In genomic region chr16:2022723-2023097, GRCh38 we compare ENCODE assay signal across 2 cellular contexts.
TF ChIP-seq lines count a peak whose summit lies in the region.

No MANE protein-coding gene starts in this region.

TF ChIP-seq in HEK293, 187 proteins besides CTCF, POLR2A, EP300 and RAD21 (continued from another document):
- TF ChIP-seq ZNF398 (tag by site-specific recombination; IDR thresholded peaks at IDR 0.05) (peak; percentile 81), ZNF600 (tag by site-specific recombination; IDR thresholded peaks at IDR 0.05) (peak; percentile 76), ZSCAN16 (tag by site-specific recombination; IDR thresholded peaks at IDR 0.05) (no peak), GLIS2 (tag by site-specific recombination; IDR thresholded peaks at IDR 0.05) (peak; percentile 10; the same call in 1 of the 2 replicates), ZNF341 (tag by site-specific recombination; IDR thresholded peaks at IDR 0.05; ENCODE audit: low read depth) (0 out of 2 replicates have a peak, but pooled peaks have one; percentile 44), ZNF184 (tag by site-specific recombination; IDR thresholded peaks at IDR 0.05) (no peak), ZNF529 (tag by site-specific recombination; IDR thresholded peaks at IDR 0.05; ENCODE audit: insufficient replicate concordance) (no peak), ZNF585B (tag by site-specific recombination; IDR thresholded peaks at IDR 0.05) (no peak), ZNF626 (tag by site-specific recombination; IDR thresholded peaks at IDR 0.05) (no peak), KLF8 (tag by site-specific recombination; IDR thresholded peaks at IDR 0.05) (no peak), EGR2 (tag by site-specific recombination; IDR thresholded peaks at IDR 0.05; ENCODE audit: low read depth) (peak; percentile 56), ZNF548 (tag by site-specific recombination; IDR thresholded peaks at IDR 0.05) (no peak), ZNF791 (tag by site-specific recombination; IDR thresholded peaks at IDR 0.05) (no peak), ZFP69B (tag by site-specific recombination; IDR thresholded peaks at IDR 0.05) (no peak), ZNF140 (tag by site-specific recombination; IDR thresholded peaks at IDR 0.05) (no peak), ZFHX2 (tag by site-specific recombination; conservative IDR thresholded peaks at IDR 0.05) (0 out of 2 replicates have a peak, but pooled peaks have one; percentile 10), ZNF473 (tag by site-specific recombination; IDR thresholded peaks at IDR 0.05) (no peak)
- TF ChIP-seq, protein P1, sequence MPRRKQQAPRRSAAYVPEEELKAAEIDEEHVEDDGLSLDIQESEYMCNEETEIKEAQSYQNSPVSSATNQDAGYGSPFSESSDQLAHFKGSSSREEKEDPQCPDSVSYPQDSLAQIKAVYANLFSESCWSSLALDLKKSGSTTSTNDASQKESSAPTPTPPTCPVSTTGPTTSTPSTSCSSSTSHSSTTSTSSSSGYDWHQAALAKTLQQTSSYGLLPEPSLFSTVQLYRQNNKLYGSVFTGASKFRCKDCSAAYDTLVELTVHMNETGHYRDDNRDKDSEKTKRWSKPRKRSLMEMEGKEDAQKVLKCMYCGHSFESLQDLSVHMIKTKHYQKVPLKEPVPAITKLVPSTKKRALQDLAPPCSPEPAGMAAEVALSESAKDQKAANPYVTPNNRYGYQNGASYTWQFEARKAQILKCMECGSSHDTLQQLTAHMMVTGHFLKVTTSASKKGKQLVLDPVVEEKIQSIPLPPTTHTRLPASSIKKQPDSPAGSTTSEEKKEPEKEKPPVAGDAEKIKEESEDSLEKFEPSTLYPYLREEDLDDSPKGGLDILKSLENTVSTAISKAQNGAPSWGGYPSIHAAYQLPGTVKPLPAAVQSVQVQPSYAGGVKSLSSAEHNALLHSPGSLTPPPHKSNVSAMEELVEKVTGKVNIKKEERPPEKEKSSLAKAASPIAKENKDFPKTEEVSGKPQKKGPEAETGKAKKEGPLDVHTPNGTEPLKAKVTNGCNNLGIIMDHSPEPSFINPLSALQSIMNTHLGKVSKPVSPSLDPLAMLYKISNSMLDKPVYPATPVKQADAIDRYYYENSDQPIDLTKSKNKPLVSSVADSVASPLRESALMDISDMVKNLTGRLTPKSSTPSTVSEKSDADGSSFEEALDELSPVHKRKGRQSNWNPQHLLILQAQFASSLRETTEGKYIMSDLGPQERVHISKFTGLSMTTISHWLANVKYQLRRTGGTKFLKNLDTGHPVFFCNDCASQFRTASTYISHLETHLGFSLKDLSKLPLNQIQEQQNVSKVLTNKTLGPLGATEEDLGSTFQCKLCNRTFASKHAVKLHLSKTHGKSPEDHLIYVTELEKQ (tag by site-specific recombination; IDR thresholded peaks at IDR 0.05; ENCODE audit: borderline replicate concordance): no peak

TF ChIP-seq in WTC11, 78 proteins besides CTCF, POLR2A, EP300 and RAD21 (continued from another document):
- TF ChIP-seq, protein P2, sequence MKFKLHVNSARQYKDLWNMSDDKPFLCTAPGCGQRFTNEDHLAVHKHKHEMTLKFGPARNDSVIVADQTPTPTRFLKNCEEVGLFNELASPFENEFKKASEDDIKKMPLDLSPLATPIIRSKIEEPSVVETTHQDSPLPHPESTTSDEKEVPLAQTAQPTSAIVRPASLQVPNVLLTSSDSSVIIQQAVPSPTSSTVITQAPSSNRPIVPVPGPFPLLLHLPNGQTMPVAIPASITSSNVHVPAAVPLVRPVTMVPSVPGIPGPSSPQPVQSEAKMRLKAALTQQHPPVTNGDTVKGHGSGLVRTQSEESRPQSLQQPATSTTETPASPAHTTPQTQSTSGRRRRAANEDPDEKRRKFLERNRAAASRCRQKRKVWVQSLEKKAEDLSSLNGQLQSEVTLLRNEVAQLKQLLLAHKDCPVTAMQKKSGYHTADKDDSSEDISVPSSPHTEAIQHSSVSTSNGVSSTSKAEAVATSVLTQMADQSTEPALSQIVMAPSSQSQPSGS (CRISPR knock-in tag; IDR thresholded peaks at IDR 0.05; ENCODE audit: borderline replicate concordance, low read depth): no peak
- TF ChIP-seq, protein P3, sequence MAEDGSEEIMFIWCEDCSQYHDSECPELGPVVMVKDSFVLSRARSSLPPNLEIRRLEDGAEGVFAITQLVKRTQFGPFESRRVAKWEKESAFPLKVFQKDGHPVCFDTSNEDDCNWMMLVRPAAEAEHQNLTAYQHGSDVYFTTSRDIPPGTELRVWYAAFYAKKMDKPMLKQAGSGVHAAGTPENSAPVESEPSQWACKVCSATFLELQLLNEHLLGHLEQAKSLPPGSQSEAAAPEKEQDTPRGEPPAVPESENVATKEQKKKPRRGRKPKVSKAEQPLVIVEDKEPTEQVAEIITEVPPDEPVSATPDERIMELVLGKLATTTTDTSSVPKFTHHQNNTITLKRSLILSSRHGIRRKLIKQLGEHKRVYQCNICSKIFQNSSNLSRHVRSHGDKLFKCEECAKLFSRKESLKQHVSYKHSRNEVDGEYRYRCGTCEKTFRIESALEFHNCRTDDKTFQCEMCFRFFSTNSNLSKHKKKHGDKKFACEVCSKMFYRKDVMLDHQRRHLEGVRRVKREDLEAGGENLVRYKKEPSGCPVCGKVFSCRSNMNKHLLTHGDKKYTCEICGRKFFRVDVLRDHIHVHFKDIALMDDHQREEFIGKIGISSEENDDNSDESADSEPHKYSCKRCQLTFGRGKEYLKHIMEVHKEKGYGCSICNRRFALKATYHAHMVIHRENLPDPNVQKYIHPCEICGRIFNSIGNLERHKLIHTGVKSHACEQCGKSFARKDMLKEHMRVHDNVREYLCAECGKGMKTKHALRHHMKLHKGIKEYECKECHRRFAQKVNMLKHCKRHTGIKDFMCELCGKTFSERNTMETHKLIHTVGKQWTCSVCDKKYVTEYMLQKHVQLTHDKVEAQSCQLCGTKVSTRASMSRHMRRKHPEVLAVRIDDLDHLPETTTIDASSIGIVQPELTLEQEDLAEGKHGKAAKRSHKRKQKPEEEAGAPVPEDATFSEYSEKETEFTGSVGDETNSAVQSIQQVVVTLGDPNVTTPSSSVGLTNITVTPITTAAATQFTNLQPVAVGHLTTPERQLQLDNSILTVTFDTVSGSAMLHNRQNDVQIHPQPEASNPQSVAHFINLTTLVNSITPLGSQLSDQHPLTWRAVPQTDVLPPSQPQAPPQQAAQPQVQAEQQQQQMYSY (CRISPR knock-in tag; IDR thresholded peaks at IDR 0.05): no peak
- TF ChIP-seq, protein P4, sequence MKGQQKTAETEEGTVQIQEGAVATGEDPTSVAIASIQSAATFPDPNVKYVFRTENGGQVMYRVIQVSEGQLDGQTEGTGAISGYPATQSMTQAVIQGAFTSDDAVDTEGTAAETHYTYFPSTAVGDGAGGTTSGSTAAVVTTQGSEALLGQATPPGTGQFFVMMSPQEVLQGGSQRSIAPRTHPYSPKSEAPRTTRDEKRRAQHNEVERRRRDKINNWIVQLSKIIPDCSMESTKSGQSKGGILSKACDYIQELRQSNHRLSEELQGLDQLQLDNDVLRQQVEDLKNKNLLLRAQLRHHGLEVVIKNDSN (CRISPR knock-in tag; IDR thresholded peaks at IDR 0.05): no peak
- TF ChIP-seq JUN (CRISPR knock-in tag; IDR thresholded peaks at IDR 0.05): no peak
- TF ChIP-seq, protein P5, sequence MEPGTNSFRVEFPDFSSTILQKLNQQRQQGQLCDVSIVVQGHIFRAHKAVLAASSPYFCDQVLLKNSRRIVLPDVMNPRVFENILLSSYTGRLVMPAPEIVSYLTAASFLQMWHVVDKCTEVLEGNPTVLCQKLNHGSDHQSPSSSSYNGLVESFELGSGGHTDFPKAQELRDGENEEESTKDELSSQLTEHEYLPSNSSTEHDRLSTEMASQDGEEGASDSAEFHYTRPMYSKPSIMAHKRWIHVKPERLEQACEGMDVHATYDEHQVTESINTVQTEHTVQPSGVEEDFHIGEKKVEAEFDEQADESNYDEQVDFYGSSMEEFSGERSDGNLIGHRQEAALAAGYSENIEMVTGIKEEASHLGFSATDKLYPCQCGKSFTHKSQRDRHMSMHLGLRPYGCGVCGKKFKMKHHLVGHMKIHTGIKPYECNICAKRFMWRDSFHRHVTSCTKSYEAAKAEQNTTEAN (CRISPR knock-in tag; IDR thresholded peaks at IDR 0.05): no peak
- TF ChIP-seq, protein P6, sequence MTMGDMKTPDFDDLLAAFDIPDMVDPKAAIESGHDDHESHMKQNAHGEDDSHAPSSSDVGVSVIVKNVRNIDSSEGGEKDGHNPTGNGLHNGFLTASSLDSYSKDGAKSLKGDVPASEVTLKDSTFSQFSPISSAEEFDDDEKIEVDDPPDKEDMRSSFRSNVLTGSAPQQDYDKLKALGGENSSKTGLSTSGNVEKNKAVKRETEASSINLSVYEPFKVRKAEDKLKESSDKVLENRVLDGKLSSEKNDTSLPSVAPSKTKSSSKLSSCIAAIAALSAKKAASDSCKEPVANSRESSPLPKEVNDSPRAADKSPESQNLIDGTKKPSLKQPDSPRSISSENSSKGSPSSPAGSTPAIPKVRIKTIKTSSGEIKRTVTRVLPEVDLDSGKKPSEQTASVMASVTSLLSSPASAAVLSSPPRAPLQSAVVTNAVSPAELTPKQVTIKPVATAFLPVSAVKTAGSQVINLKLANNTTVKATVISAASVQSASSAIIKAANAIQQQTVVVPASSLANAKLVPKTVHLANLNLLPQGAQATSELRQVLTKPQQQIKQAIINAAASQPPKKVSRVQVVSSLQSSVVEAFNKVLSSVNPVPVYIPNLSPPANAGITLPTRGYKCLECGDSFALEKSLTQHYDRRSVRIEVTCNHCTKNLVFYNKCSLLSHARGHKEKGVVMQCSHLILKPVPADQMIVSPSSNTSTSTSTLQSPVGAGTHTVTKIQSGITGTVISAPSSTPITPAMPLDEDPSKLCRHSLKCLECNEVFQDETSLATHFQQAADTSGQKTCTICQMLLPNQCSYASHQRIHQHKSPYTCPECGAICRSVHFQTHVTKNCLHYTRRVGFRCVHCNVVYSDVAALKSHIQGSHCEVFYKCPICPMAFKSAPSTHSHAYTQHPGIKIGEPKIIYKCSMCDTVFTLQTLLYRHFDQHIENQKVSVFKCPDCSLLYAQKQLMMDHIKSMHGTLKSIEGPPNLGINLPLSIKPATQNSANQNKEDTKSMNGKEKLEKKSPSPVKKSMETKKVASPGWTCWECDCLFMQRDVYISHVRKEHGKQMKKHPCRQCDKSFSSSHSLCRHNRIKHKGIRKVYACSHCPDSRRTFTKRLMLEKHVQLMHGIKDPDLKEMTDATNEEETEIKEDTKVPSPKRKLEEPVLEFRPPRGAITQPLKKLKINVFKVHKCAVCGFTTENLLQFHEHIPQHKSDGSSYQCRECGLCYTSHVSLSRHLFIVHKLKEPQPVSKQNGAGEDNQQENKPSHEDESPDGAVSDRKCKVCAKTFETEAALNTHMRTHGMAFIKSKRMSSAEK (CRISPR knock-in tag; IDR thresholded peaks at IDR 0.05; ENCODE audit: borderline replicate concordance): no peak
- TF ChIP-seq RORB (CRISPR knock-in tag; IDR thresholded peaks at IDR 0.05): no peak
- TF ChIP-seq FOXP1 (CRISPR knock-in tag; IDR thresholded peaks at IDR 0.05; ENCODE audit: borderline replicate concordance): no peak
- no peak for TF ChIP-seq ZSCAN18 (CRISPR knock-in tag; IDR thresholded peaks at IDR 0.05)
- TF ChIP-seq, protein P7, sequence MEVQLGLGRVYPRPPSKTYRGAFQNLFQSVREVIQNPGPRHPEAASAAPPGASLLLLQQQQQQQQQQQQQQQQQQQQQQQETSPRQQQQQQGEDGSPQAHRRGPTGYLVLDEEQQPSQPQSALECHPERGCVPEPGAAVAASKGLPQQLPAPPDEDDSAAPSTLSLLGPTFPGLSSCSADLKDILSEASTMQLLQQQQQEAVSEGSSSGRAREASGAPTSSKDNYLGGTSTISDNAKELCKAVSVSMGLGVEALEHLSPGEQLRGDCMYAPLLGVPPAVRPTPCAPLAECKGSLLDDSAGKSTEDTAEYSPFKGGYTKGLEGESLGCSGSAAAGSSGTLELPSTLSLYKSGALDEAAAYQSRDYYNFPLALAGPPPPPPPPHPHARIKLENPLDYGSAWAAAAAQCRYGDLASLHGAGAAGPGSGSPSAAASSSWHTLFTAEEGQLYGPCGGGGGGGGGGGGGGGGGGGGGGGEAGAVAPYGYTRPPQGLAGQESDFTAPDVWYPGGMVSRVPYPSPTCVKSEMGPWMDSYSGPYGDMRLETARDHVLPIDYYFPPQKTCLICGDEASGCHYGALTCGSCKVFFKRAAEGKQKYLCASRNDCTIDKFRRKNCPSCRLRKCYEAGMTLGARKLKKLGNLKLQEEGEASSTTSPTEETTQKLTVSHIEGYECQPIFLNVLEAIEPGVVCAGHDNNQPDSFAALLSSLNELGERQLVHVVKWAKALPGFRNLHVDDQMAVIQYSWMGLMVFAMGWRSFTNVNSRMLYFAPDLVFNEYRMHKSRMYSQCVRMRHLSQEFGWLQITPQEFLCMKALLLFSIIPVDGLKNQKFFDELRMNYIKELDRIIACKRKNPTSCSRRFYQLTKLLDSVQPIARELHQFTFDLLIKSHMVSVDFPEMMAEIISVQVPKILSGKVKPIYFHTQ (CRISPR knock-in tag; IDR thresholded peaks at IDR 0.05): no peak
TF ChIP-seq in WTC11: peak in this region for 0.
